Comparison of ENCODE assay signal across 8 cellular contexts in genomic region chr9:127869310-127870152, GRCh38. TPM values are rescaled to one million over a fixed set of nuclear protein-coding genes. Genes with fewer than 3 reads are reported as not detected.
A peak's percentile ranks its signal among the peaks of the same experiment; 100 is the strongest.
DNase-seq lines count a peak whose midpoint lies in the region; ATAC-seq and TF ChIP-seq lines count a peak whose summit lies in the region.

No MANE protein-coding gene starts in this region.

- TF ChIP-seq POLR2A in gastroesophageal sphincter (IDR thresholded peaks at IDR 0.05) (no peak), ovary (IDR thresholded peaks at IDR 0.05) (peak; percentile 42), tibial nerve (IDR thresholded peaks at IDR 0.05) (no peak)

- H3K27me3 ChIP-seq in SJSA1 (replicated peaks) (no peaks in the 10 kb centered on the region), gastroesophageal sphincter (no peaks in the 10 kb centered on the region), ovary (no peaks in the 10 kb centered on the region), tibial nerve (no peaks in the 10 kb centered on the region)

- no peaks in the 10 kb centered on the region; the same call in 1 of the 2 replicates for H3K4me1 ChIP-seq in SJSA1 (replicated peaks)
- H3K4me1 ChIP-seq in gastroesophageal sphincter = peaks cover 0 to 34% (median 16%) of the 10 kb centered on the region in 3 donors
- H3K4me1 ChIP-seq in ovary (ENCODE audit: insufficient read depth) = peaks cover 25% of the 10 kb centered on the region
- peaks cover 0 to 33% (median 17%) of the 10 kb centered on the region in 4 donors for H3K4me1 ChIP-seq in tibial nerve

- DNase-seq in 8988T (peak; percentile 99), GM13977 (ENCODE audit: low spot score) (peak; percentile 96), LNCaP clone FGC (ENCODE audit: low read depth) (peak; percentile 18), SJSA1 (ENCODE audit: low read depth in 1 of 2, low spot score in 2 of 2) (peak; percentile 72 to 91), activated gamma-delta T cell (lab: John Stamatoyannopoulos, UW) (peak; percentile 35), ovary (peak; percentile 90 to 95 (median 95)), tibial nerve (ENCODE audit: low spot score in 2 of 2) (peak; percentile 82 to 90)

- no peak for TF ChIP-seq EP300 in gastroesophageal sphincter (IDR thresholded peaks at IDR 0.05)
- TF ChIP-seq EP300 in ovary (IDR thresholded peaks at IDR 0.05) = no peak
- TF ChIP-seq EP300 in tibial nerve (IDR thresholded peaks at IDR 0.05) = peak in 1 of 2 donors; percentile 61

- H3K9me3 ChIP-seq in SJSA1 (replicated peaks) = no peaks in the 10 kb centered on the region
- H3K9me3 ChIP-seq in gastroesophageal sphincter = no peaks in the 10 kb centered on the region
- no peaks in the 10 kb centered on the region for H3K9me3 ChIP-seq in ovary
- H3K9me3 ChIP-seq in tibial nerve = no peaks in the 10 kb centered on the region

- H3K36me3 ChIP-seq in SJSA1 = peaks cover 18% of the 10 kb centered on the region; the same call in 1 of the 2 replicates
- H3K36me3 ChIP-seq in gastroesophageal sphincter = peaks cover 0 to 61% of the 10 kb centered on the region in 2 donors
- H3K36me3 ChIP-seq in ovary = no peaks in the 10 kb centered on the region
- H3K36me3 ChIP-seq in tibial nerve = peaks cover 0 to 60% (median 0%) of the 10 kb centered on the region in 3 donors

- H3K27ac ChIP-seq in SJSA1 (no peak overlapping the region), gastroesophageal sphincter (peak overlapping the region in 3 of 4 donors; percentile 20 to 49 (median 33)), ovary (peak overlapping the region; percentile 73 to 81), tibial nerve (peak overlapping the region in 3 of 4 donors; percentile 19 to 66 (median 61))

- peak; percentile 85 for ATAC-seq in gastroesophageal sphincter

- intact Hi-C loops in ovary (cut with DNase I) = loop anchor here (2.0 to 10.0 kb wide), 7 partner anchors 42 to 135 kb away; partner anchors contain the start of genes CDK9 (in 3 of the 4) and TOR2A (in 3 of the 4)

- TF ChIP-seq CTCF in GM13977 (IDR thresholded peaks at IDR 0.05; ENCODE audit: extremely low read depth, insufficient read depth, missing control alignments) (peak; percentile 95), LNCaP clone FGC (IDR thresholded peaks at IDR 0.05; ENCODE audit: control insufficient read depth, extremely low read depth, insufficient read depth) (peak; percentile 87), gastroesophageal sphincter (IDR thresholded peaks at IDR 0.05) (peak in 3 of 4 experiments; percentile 79 to 95 (median 94)), ovary (IDR thresholded peaks at IDR 0.05) (peak; percentile 66 to 98 (median 97)), tibial nerve (IDR thresholded peaks at IDR 0.05) (peak; percentile 79 to 99 (median 91))

- 39% methylated on average over 5 of the region's 18 CpGs; no CpG with 5 or more reads in 1 of the 2 donors for whole genome bisulfite sequencing in gastroesophageal sphincter (ENCODE audit: low coverage in 1 of 2), 2 donors
- 38 to 59% (median 38%) methylated on average over 14 to 18 of the region's 18 CpGs for WGBS in ovary, 3 donors
- 46 to 55% methylated on average over 14 to 18 of the region's 18 CpGs for WGBS in tibial nerve, 2 donors

- H3K4me3 ChIP-seq in LNCaP clone FGC (ENCODE audit: low read depth, low read length) (no peak overlapping the region), SJSA1 (no peak overlapping the region), gastroesophageal sphincter (no peak overlapping the region), ovary (no peak overlapping the region), tibial nerve (no peak overlapping the region)

- in situ Hi-C loops in GM13977 (cut with MboI; ENCODE audit: low pct_unique_long_range_greater_than_20kb, low sequenced_read_pairs, unreplicated experiment) = no loop called here

RNA-seq across cellular contexts. Expression of gene AK1, which starts 7.9 kb away (rescaled TPM):
- total RNA-seq in SJSA1 (2014; rRNA removed; shearing (Covaris generic)) = 32.6 and 32.7 TPM in 2 replicates
- total RNA-seq in gastroesophageal sphincter (10 to 100 TPM; 46.7 to 73.9 (median 49.7) TPM), ovary (100 to 1,000 TPM in 6 of 7 donors, 10 to 100 TPM in 1; 30.9 to 174 (median 151) TPM), tibial nerve (10 to 100 TPM; 29.9 to 65.1 (median 38.7) TPM)
- polyA plus RNA-seq in ovary = 10 to 100 TPM; 37.7 to 87.4 TPM

RNA-seq across cellular contexts. Expression of gene ENG, which starts 15.1 kb away (rescaled TPM):
- 6.8 and 8.7 TPM in 2 replicates for total RNA-seq in SJSA1 (2014; rRNA removed; shearing (Covaris generic))
- total RNA-seq in gastroesophageal sphincter = 10 to 100 TPM; 21.3 to 76.5 (median 48.0) TPM
- total RNA-seq in ovary = 100 to 1,000 TPM in 5 of 7 donors, 10 to 100 TPM in 2; 59.7 to 298 (median 217) TPM
- polyA plus RNA-seq in ovary = 100 to 1,000 TPM in 1 of 2 donors, 10 to 100 TPM in 1; 54.7 to 191 TPM
- total RNA-seq in tibial nerve = 100 to 1,000 TPM in 1 of 4 donors, 10 to 100 TPM in 3; 24.9 to 137 (median 85.6) TPM

RNA-seq across cellular contexts. Expression of gene ST6GALNAC6, which starts 29.9 kb away (rescaled TPM):
- total RNA-seq in SJSA1 (2014; rRNA removed; shearing (Covaris generic)) = 37.0 and 42.9 TPM in 2 replicates
- total RNA-seq in gastroesophageal sphincter (100 to 1,000 TPM; 112 to 146 (median 132) TPM), ovary (100 to 1,000 TPM in 5 of 7 donors, 10 to 100 TPM in 2; 58.5 to 141 (median 111) TPM), tibial nerve (100 to 1,000 TPM; 108 to 193 (median 172) TPM)
- polyA plus RNA-seq in ovary = 100 to 1,000 TPM in 1 of 2 donors, 10 to 100 TPM in 1; 52.5 to 145 TPM

RNA-seq across cellular contexts. Expression of gene ST6GALNAC4, which starts 47.3 kb away (rescaled TPM):
- 26.5 and 43.5 TPM in 2 replicates for total RNA-seq in SJSA1 (2014; rRNA removed; shearing (Covaris generic))
- total RNA-seq in gastroesophageal sphincter (10 to 100 TPM; 25.2 to 49.7 (median 31.7) TPM), ovary (10 to 100 TPM; 29.5 to 58.4 (median 46.4) TPM), tibial nerve (10 to 100 TPM; 23.9 to 70.5 (median 37.0) TPM)
- polyA plus RNA-seq in ovary = 10 to 100 TPM in 1 of 2 donors, 1 to 10 TPM in 1; 2.2 to 34.0 TPM

Comparison
In these comparisons a context has a peak if more than half of its experiments do, and no peak if none do; other contexts are left out.
1. DNase-seq: peak in every context shown above with its lines; median percentile 99 in 8988T; 96 in GM13977; 95 in ovary; 86 in tibial nerve; 82 in SJSA1; 35 in activated gamma-delta T cell; 18 in LNCaP clone FGC.